1 cellular context compared by ENCODE assay signal in the genomic region with DNA sequence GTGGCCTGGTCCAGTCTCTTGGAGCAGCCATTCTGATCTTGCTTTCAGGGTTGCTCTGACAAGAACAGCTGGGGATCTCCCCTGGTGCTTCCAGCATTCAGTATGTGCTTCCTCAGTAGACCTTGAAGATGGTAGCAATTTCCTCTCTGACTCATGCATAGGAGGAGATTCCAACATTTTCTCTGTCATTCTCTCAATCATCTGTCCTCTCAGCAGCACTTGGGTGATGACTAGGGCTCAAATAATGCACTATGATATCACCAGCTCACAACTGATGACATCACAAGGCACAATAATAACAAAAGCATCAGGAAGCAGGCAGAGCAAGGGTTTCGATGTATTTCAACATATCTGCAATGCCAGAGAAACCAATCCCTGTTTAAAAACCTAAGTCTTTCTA.
TF ChIP-seq lines count a peak whose summit lies in the region.

No MANE protein-coding gene starts in this region.

TF ChIP-seq in HEK293, 187 proteins besides CTCF, POLR2A, EP300 and RAD21 (continued from another document):
- TF ChIP-seq ATF2 (tag by site-specific recombination; IDR thresholded peaks at IDR 0.05; ENCODE audit: low read depth): peak; percentile 92
- TF ChIP-seq ZBTB21 (tag by site-specific recombination; IDR thresholded peaks at IDR 0.05): peak; percentile 97
- TF ChIP-seq ZNF214 (tag by site-specific recombination; IDR thresholded peaks at IDR 0.05; ENCODE audit: borderline replicate concordance): no peak
- TF ChIP-seq, protein P1, sequence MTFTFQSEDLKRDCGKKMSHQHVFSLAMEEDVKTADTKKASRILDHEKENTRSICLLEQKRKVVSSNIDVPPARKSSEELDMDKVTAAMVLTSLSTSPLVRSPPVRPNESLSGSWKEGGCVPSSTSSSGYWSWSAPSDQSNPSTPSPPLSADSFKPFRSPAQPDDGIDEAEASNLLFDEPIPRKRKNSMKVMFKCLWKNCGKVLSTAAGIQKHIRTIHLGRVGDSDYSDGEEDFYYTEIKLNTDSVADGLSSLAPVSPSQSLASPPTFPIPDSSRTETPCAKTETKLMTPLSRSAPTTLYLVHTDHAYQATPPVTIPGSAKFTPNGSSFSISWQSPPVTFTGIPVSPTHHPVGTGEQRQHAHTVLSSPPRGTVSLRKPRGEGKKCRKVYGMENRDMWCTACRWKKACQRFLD (tag by site-specific recombination; IDR thresholded peaks at IDR 0.05): no peak
- TF ChIP-seq GLIS1 (tag by site-specific recombination; IDR thresholded peaks at IDR 0.05): peak; percentile 8; the same call in 1 of the 2 replicates
- TF ChIP-seq ZNF660 (tag by site-specific recombination; IDR thresholded peaks at IDR 0.05): peak; percentile 80
- TF ChIP-seq ZNF335 (tag by site-specific recombination; conservative IDR thresholded peaks at IDR 0.05): 0 out of 2 replicates have a peak, but pooled peaks have one; percentile 37
- peak; percentile 44; the same call in 1 of the 2 replicates for TF ChIP-seq ZFP69B (tag by site-specific recombination; IDR thresholded peaks at IDR 0.05)
- TF ChIP-seq ZNF549 (tag by site-specific recombination; IDR thresholded peaks at IDR 0.05): no peak
- TF ChIP-seq ZNF24 (tag by site-specific recombination; IDR thresholded peaks at IDR 0.05): 0 out of 2 replicates have a peak, but pooled peaks have one; percentile 31
- no peak for TF ChIP-seq YY1 (tag by site-specific recombination; IDR thresholded peaks at IDR 0.05)
- TF ChIP-seq TSHZ1 (tag by site-specific recombination; IDR thresholded peaks at IDR 0.05; ENCODE audit: borderline replicate concordance): peak; percentile 46; the same call in 1 of the 2 replicates
- TF ChIP-seq ZNF266 (tag by site-specific recombination; IDR thresholded peaks at IDR 0.05; ENCODE audit: low read depth): no peak
- peak; percentile 18; the same call in 1 of the 2 replicates for TF ChIP-seq KLF8 (tag by site-specific recombination; IDR thresholded peaks at IDR 0.05)
- TF ChIP-seq ZNF184 (tag by site-specific recombination; IDR thresholded peaks at IDR 0.05): peak; percentile 50; the same call in 1 of the 2 replicates
- TF ChIP-seq ZNF529 (tag by site-specific recombination; IDR thresholded peaks at IDR 0.05; ENCODE audit: insufficient replicate concordance): no peak
- no peak for TF ChIP-seq ZNF426 (tag by site-specific recombination; IDR thresholded peaks at IDR 0.05)
- TF ChIP-seq, protein P2, sequence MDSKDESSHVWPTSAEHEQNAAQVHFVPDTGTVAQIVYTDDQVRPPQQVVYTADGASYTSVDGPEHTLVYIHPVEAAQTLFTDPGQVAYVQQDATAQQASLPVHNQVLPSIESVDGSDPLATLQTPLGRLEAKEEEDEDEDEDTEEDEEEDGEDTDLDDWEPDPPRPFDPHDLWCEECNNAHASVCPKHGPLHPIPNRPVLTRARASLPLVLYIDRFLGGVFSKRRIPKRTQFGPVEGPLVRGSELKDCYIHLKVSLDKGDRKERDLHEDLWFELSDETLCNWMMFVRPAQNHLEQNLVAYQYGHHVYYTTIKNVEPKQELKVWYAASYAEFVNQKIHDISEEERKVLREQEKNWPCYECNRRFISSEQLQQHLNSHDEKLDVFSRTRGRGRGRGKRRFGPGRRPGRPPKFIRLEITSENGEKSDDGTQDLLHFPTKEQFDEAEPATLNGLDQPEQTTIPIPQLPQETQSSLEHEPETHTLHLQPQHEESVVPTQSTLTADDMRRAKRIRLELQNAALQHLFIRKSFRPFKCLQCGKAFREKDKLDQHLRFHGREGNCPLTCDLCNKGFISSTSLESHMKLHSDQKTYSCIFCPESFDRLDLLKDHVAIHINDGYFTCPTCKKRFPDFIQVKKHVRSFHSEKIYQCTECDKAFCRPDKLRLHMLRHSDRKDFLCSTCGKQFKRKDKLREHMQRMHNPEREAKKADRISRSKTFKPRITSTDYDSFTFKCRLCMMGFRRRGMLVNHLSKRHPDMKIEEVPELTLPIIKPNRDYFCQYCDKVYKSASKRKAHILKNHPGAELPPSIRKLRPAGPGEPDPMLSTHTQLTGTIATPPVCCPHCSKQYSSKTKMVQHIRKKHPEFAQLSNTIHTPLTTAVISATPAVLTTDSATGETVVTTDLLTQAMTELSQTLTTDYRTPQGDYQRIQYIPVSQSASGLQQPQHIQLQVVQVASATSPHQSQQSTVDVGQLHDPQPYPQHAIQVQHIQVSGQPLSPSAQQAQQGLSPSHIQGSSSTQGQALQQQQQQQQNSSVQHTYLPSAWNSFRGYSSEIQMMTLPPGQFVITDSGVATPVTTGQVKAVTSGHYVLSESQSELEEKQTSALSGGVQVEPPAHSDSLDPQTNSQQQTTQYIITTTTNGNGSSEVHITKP (tag by site-specific recombination; IDR thresholded peaks at IDR 0.05): peak; percentile 25; the same call in 1 of the 2 replicates
- TF ChIP-seq ZEB2 (tag by site-specific recombination; IDR thresholded peaks at IDR 0.05): peak; percentile 77
- TF ChIP-seq ZSCAN5A (tag by site-specific recombination; IDR thresholded peaks at IDR 0.05): no peak
- TF ChIP-seq SCRT2 (tag by site-specific recombination; IDR thresholded peaks at IDR 0.05): no peak
- peak; percentile 69 for TF ChIP-seq SP7 (tag by site-specific recombination; IDR thresholded peaks at IDR 0.05)
- TF ChIP-seq ZNF629 (tag by site-specific recombination; IDR thresholded peaks at IDR 0.05): peak; percentile 96
- no peak for TF ChIP-seq ZNF239 (tag by site-specific recombination; IDR thresholded peaks at IDR 0.05)
- TF ChIP-seq, protein P3, sequence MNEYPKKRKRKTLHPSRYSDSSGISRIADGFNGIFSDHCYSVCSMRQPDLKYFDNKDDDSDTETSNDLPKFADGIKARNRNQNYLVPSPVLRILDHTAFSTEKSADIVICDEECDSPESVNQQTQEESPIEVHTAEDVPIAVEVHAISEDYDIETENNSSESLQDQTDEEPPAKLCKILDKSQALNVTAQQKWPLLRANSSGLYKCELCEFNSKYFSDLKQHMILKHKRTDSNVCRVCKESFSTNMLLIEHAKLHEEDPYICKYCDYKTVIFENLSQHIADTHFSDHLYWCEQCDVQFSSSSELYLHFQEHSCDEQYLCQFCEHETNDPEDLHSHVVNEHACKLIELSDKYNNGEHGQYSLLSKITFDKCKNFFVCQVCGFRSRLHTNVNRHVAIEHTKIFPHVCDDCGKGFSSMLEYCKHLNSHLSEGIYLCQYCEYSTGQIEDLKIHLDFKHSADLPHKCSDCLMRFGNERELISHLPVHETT (tag by site-specific recombination; IDR thresholded peaks at IDR 0.05): 0 out of 2 replicates have a peak, but pooled peaks have one; percentile 52
